10 cellular contexts compared by ENCODE assay signal in the genomic region with DNA sequence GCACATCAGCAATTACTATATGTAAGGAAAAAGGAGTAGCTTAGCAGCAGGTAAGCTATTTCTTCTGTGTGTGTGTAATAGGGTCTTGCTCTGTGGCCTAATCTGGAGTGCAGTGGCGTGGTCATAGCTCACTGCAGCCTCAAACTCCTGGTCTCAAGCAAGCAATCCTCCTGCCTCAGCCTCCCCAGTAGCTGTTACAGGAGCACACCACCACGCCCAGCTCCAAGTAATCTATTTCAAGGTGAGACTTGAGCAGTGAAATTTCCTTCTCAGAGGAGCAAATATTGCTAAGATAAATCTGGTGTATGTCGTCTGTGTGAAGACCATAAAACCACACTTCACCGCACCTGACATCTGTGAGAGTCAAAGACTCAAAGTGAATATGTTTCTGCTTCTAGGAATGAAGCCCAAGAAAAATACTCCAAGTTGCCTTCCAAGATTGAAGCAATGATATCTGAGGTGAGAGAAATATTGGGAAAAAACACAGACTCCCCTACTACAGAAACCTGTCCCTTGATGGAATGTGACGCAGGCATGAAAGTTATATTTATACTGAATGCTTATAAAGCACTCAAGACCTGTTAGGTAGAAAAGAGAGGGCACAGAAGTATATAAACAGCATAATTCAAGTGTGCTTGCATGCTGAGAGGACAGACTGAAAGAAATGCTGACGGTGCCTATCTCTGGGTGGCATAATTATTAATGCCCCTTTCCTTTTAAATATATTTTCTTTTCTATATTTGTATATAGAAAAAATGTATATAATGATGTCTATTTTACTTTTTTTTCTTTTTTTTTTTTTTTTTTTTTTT. TPM values are rescaled to one million over a fixed set of nuclear protein-coding genes. Genes with fewer than 3 reads are reported as not detected.
DNase-seq lines count a peak whose midpoint lies in the region; ATAC-seq and TF ChIP-seq lines count a peak whose summit lies in the region.
"Had no signal": no experiment of that assay in that cellular context is flagged by ENCODE, and none has a peak within 500 bp of the region (broad histone marks: within the 10 kb centered on the region; RNA-seq: fewer than 3 reads in every experiment).

No MANE protein-coding gene starts in this region.

- DNase-seq in activated naive CD4-positive, alpha-beta T cell treated with anti-CD3 and anti-CD28 coated beads, Interleukin-2, amount 50 U/mL, for 72 hours (ENCODE audit: low spot score in 2 of 2) = no peak
- DNase-seq in NB4 (ENCODE audit: low read depth) = no peak
- no peak for DNase-seq in colonic mucosa
- no peak for DNase-seq in thyroid gland
- DNase-seq in activated effector memory CD4-positive, alpha-beta T cell treated with Interleukin-2 at 50 U/mL for 16 hours = no peak
- DNase-seq in NCI-H1694 treated with DMSO at 0.1 percent for 48 hours (lab: John Stamatoyannopoulos, UW) = no peak
- DNase-seq in stimulated activated CD4-positive, alpha-beta T cell treated with anti-CD3 and anti-CD28 coated beads, Interleukin-1b, Interleukin-23, amount 100 ng/mL, for 48 hours = no peak
- DNase-seq: NCI-H1694 had no signal

- H3K4me1 Mint-ChIP-seq in activated naive CD4-positive, alpha-beta T cell treated with anti-CD3 and anti-CD28 coated beads, Interleukin-2, amount 50 U/mL, for 24 hours = peaks cover 70% of the 10 kb centered on the region

- no peaks in the 10 kb centered on the region for H3K27me3 ChIP-seq in colonic mucosa
- no peaks in the 10 kb centered on the region for H3K27me3 ChIP-seq in thyroid gland

- ATAC-seq in activated naive CD4-positive, alpha-beta T cell treated with anti-CD3 and anti-CD28 coated beads, Interleukin-2, amount 50 U/mL, for 72 hours = no peak
- ATAC-seq: gastroesophageal sphincter had no signal

- H3K4me3 Mint-ChIP-seq in activated naive CD4-positive, alpha-beta T cell treated with anti-CD3 and anti-CD28 coated beads, Interleukin-2, amount 50 U/mL, for 24 hours = peak overlapping the region; percentile 55

- H3K27ac Mint-ChIP-seq in activated naive CD4-positive, alpha-beta T cell treated with anti-CD3 and anti-CD28 coated beads, Interleukin-2, amount 50 U/mL, for 24 hours = peak overlapping the region; percentile 80
- H3K27ac Mint-ChIP-seq in activated naive CD4-positive, alpha-beta T cell treated with anti-CD3 and anti-CD28 coated beads, Interleukin-2, amount 50 U/mL, for 72 hours = peak overlapping the region in 1 of 2 donors; percentile 91

- H3K27ac ChIP-seq in colonic mucosa (peak overlapping the region; percentile 68), thyroid gland (peak overlapping the region in 2 of 3 donors; percentile 50 to 75)
- H3K27ac ChIP-seq: gastroesophageal sphincter had no signal

- no peak for TF ChIP-seq CTCF in NB4 (IDR thresholded peaks at IDR 0.05; ENCODE audit: low read depth, low read length)
- no peak for TF ChIP-seq CTCF in colonic mucosa (IDR thresholded peaks at IDR 0.05)
- no peak for TF ChIP-seq CTCF in thyroid gland (IDR thresholded peaks at IDR 0.05)

- H3K4me1 ChIP-seq in colonic mucosa (peaks cover 3% of the 10 kb centered on the region), thyroid gland (peaks cover 0 to 55% of the 10 kb centered on the region in 2 donors)

- H3K9ac ChIP-seq in colonic mucosa (ENCODE audit: low read depth in 2 of 2, low read length in 2 of 2) = peak overlapping the region; percentile 16 to 29

- H3K9me3 Mint-ChIP-seq in activated naive CD4-positive, alpha-beta T cell treated with anti-CD3 and anti-CD28 coated beads, Interleukin-2, amount 50 U/mL, for 24 hours = no peaks in the 10 kb centered on the region
- H3K9me3 Mint-ChIP-seq in activated naive CD4-positive, alpha-beta T cell treated with anti-CD3 and anti-CD28 coated beads, Interleukin-2, amount 50 U/mL, for 72 hours = no peaks in the 10 kb centered on the region

- no peaks in the 10 kb centered on the region for H3K27me3 Mint-ChIP-seq in activated naive CD4-positive, alpha-beta T cell treated with anti-CD3 and anti-CD28 coated beads, Interleukin-2, amount 50 U/mL, for 24 hours

- peaks cover 4% of the 10 kb centered on the region for H3K36me3 Mint-ChIP-seq in activated naive CD4-positive, alpha-beta T cell treated with anti-CD3 and anti-CD28 coated beads, Interleukin-2, amount 50 U/mL, for 24 hours
- H3K36me3 Mint-ChIP-seq in activated naive CD4-positive, alpha-beta T cell treated with anti-CD3 and anti-CD28 coated beads, Interleukin-2, amount 50 U/mL, for 72 hours = peaks cover 17 to 21% of the 10 kb centered on the region in 2 donors

- H3K4me3 ChIP-seq in NB4 (ENCODE audit: low read depth, low read length) = peak overlapping the region; percentile 29
- H3K4me3 ChIP-seq in colonic mucosa = no peak overlapping the region
- H3K4me3 ChIP-seq in thyroid gland (replicated peaks in 1 of 3) = no peak overlapping the region
- H3K4me3 ChIP-seq: gastroesophageal sphincter had no signal

- 53 to 56% methylated on average over 6 of the region's 6 CpGs for WGBS in thyroid gland, 2 donors

- intact Hi-C loops in colonic mucosa (cut with DNase I) (no loop called here), thyroid gland (cut with DNase I) (no loop called here)

- no peaks in the 10 kb centered on the region for H3K36me3 ChIP-seq in colonic mucosa
- H3K36me3 ChIP-seq in thyroid gland = no peaks in the 10 kb centered on the region
- H3K36me3 ChIP-seq: gastroesophageal sphincter had no signal

- no peak for TF ChIP-seq POLR2A in NB4 (IDR thresholded peaks at IDR 0.05; ENCODE audit: extremely low read depth, insufficient read length)
- no peak for TF ChIP-seq POLR2A in thyroid gland (IDR thresholded peaks at IDR 0.05)

- H3K9me3 ChIP-seq in colonic mucosa = no peaks in the 10 kb centered on the region
- H3K9me3 ChIP-seq in thyroid gland = no peaks in the 10 kb centered on the region
- H3K9me3 ChIP-seq: gastroesophageal sphincter had no signal

RNA-seq across cellular contexts. Expression of gene SELPLG, which starts 2.5 kb away (rescaled TPM):
- total RNA-seq in activated naive CD4-positive, alpha-beta T cell treated with anti-CD3 and anti-CD28 coated beads, Interleukin-2, amount 50 U/mL, for 72 hours = 10 to 100 TPM; 30.0 to 35.9 TPM
- total RNA-seq in colonic mucosa (1 to 10 TPM; 2.5 to 4.4 TPM), thyroid gland (1 to 10 TPM; 2.1 to 6.0 (median 2.8) TPM)

RNA-seq across cellular contexts. Expression of gene TMEM119, which starts 38.3 kb away (rescaled TPM):
- under 1 TPM in 1 of 2 donors, not detected in 1; 0.09 TPM for total RNA-seq in activated naive CD4-positive, alpha-beta T cell treated with anti-CD3 and anti-CD28 coated beads, Interleukin-2, amount 50 U/mL, for 72 hours
- 1 to 10 TPM; 7.2 to 8.8 TPM for total RNA-seq in colonic mucosa
- total RNA-seq in thyroid gland = 10 to 100 TPM in 3 of 4 donors, 1 to 10 TPM in 1; 6.9 to 21.6 (median 15.3) TPM

Comparison
In these comparisons a context has a peak if more than half of its experiments do, and no peak if none do; other contexts are left out.
1. RNA of gene SELPLG, which starts 2.5 kb away (total RNA-seq): 30.0 to 35.9 TPM in activated naive CD4-positive, alpha-beta T cell treated with anti-CD3 and anti-CD28 coated beads, Interleukin-2, amount 50 U/mL, for 72 hours; 2.5 to 4.4 TPM in colonic mucosa and 2.1 to 6.0 TPM in thyroid gland; every median in the first group is over 4 times any median in the second.
2. RNA of gene TMEM119, which starts 38.3 kb away (total RNA-seq): 6.9 to 21.6 TPM in thyroid gland and 7.2 to 8.8 TPM in colonic mucosa; 0.09 TPM in activated naive CD4-positive, alpha-beta T cell treated with anti-CD3 and anti-CD28 coated beads, Interleukin-2, amount 50 U/mL, for 72 hours; every median in the first group is over 4 times any median in the second.